ENCODE assay signal across 24 cellular contexts in the genomic region with DNA sequence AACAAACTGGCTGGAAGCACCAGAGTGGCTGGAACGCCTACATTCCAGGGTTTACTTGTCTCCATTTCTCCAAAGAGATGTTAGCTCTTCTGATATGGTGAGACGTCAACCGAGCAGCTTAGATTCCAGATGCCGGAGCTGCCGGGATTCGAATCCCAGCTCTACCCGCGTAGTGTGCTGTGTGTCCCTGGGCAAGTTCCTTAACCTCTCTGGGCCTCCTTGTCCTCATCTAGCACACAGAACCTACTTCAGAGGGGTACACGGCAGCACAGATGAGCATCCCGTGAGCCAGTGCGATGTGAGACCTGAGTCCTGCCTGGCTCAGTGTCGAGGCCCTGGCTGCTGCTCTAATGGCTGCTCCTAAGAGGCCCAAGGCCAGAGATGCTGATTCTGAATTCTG.
"Had no signal": no experiment of that assay in that cellular context is flagged by ENCODE, and none has a peak within 500 bp of the region (broad histone marks: within the 10 kb centered on the region; RNA-seq: fewer than 3 reads in every experiment).

No MANE protein-coding gene starts in this region.

- H2AFZ ChIP-seq: neural progenitor cell, parathyroid adenoma had no signal

- H3K36me3 ChIP-seq: prostate gland, upper lobe of left lung, uterus had no signal

- H3K27ac ChIP-seq: left ventricle myocardium inferior, neural progenitor cell, prostate gland, tibial artery, uterus had no signal

- H3K27me3 ChIP-seq: heart right ventricle, neural progenitor cell, tibial artery, upper lobe of left lung, uterus had no signal

- H3K9me3 ChIP-seq: prostate gland had no signal

- H3K4me3 ChIP-seq: coronary artery, heart right ventricle, left ventricle myocardium inferior, lung, neural progenitor cell, prostate gland, smooth muscle cell, tibial artery, upper lobe of left lung, uterus had no signal

- ATAC-seq: heart right ventricle; natural killer cell treated with Interleukin-12 subunit alpha and Interleukin-12 subunit beta and Interleukin-15 and Interleukin-18, amount 100 ng/mL, for 72 hours; stimulated activated memory B cell treated with anti-CD40 and anti-IgM and Interleukin-4, amounts not matched to agents 10 μg/mL and 1 μg/mL and 100 μg/mL, for 72 hours had no signal

- H3K4me2 ChIP-seq: neural progenitor cell, smooth muscle cell had no signal

- H3K4me1 ChIP-seq: neural progenitor cell, parathyroid adenoma, prostate gland, tibial artery, uterus had no signal

- FAIRE-seq: frontal cortex had no signal

- H3K79me2 ChIP-seq: parathyroid adenoma had no signal

- DNase-seq: effector CD4-positive, alpha-beta T cell; endodermal cell; heart right ventricle; hypothalamus; islet precursor cell; left ventricle myocardium inferior; mesenchymal stem cell; midbrain; occipital lobe; retina; stimulated activated CD4-positive, alpha-beta T cell treated with anti-CD3 and anti-CD28 coated beads, Interleukin-4, amount 100 ng/mL, for 1 hour; stimulated activated CD8-positive, alpha-beta memory T cell treated with anti-CD3 and anti-CD28 coated beads, Interleukin-4, amount 100 ng/mL, for 48 hours; tibial artery; upper lobe of left lung; uterus had no signal
